In genomic region chr11:3827434-3828186, GRCh38 we compare ENCODE assay signal across 20 cellular contexts. TPM values are rescaled to one million over a fixed set of nuclear protein-coding genes. Genes with fewer than 3 reads are reported as not detected.
DNase-seq lines count a peak whose midpoint lies in the region; ATAC-seq, FAIRE-seq and TF ChIP-seq lines count a peak whose summit lies in the region.
"Had no signal": no experiment of that assay in that cellular context is flagged by ENCODE, and none has a peak within 500 bp of the region (broad histone marks: within the 10 kb centered on the region; RNA-seq: fewer than 3 reads in every experiment).

No MANE protein-coding gene starts in this region.

- CTCF ChIA-PET in CD4-positive, alpha-beta T cell (lab: Charles Lee), result interaction anchor here (2.4 kb wide), 1 partner anchor 14 kb away, joined by 9 read pairs; the partner anchor contains the start of gene RHOG
- CTCF ChIA-PET in HCT116 (lab: Charles Lee) (no interaction called here), K562 (lab: Yijun Ruan, JAX; ENCODE audit: low intra/inter-chr PET ratio) (no interaction called here)

- H3K27me3 ChIP-seq in CD4-positive, alpha-beta T cell (ENCODE audit: control insufficient read depth, insufficient read depth, low read length), result no peaks in the 10 kb centered on the region
- H3K27me3 ChIP-seq in HCT116 (ENCODE audit: insufficient read depth, low read length), result no peaks in the 10 kb centered on the region
- no peaks in the 10 kb centered on the region for H3K27me3 ChIP-seq in K562 (ENCODE audit: control insufficient read depth in 2 of 2, insufficient read depth in 2 of 2, low read length in 2 of 2)
- H3K27me3 ChIP-seq: body of pancreas, esophagus muscularis mucosa had no signal

- DNase-seq in CD4-positive, alpha-beta T cell, result no peak
- DNase-seq in HCT116 (ENCODE audit: low read depth, low spot score) (no peak), K562 (ENCODE audit: extremely low read depth in 1 of 4, low spot score in 3 of 4) (no peak), Right ventricle myocardium inferior (ENCODE audit: missing footprints) (no peak), iPS-NIHi7 (ENCODE audit: extremely low spot score) (no peak)
- DNase-seq in natural killer cell treated with Interleukin-12 subunit alpha and Interleukin-12 subunit beta and Interleukin-15 and Interleukin-18, amount 100 ng/mL, for 72 hours (ENCODE audit: low spot score), result no peak
- DNase-seq: body of pancreas, DMS53, glutamatergic neuron, GOT3, NCI-H1048, NCI-H2171, small intestine, WERI-Rb-1 had no signal

- H3K9me3 Mint-ChIP-seq in CD4-positive, alpha-beta T cell, result no peaks in the 10 kb centered on the region
- no peaks in the 10 kb centered on the region for H3K9me3 Mint-ChIP-seq in natural killer cell treated with Interleukin-12 subunit alpha and Interleukin-12 subunit beta and Interleukin-15 and Interleukin-18, amount 100 ng/mL, for 72 hours
- H3K9me3 Mint-ChIP-seq: mesothelial cell of epicardium had no signal

- H3K4me2 ChIP-seq in HCT116 (ENCODE audit: low read length) (no peak overlapping the region), K562 (ENCODE audit: insufficient read depth, low read length) (no peak overlapping the region)

- peaks cover 5% of the 10 kb centered on the region for H3K9me1 ChIP-seq in K562 (ENCODE audit: control insufficient read depth, insufficient read depth, low read length)

- H3K9me3 ChIP-seq in CD4-positive, alpha-beta T cell (ENCODE audit: control insufficient read depth, low read length), result no peaks in the 10 kb centered on the region
- H3K9me3 ChIP-seq in HCT116 (ENCODE audit: control insufficient read depth in 1 of 2, insufficient read depth in 1 of 2, low read depth in 1 of 2, low read length in 2 of 2), result no peaks in the 10 kb centered on the region
- H3K9me3 ChIP-seq in K562 (replicated peaks; ENCODE audit: control insufficient read depth, insufficient read depth, low read depth, low read length), result no peaks in the 10 kb centered on the region
- H3K9me3 ChIP-seq: body of pancreas, esophagus muscularis mucosa had no signal

- intact Hi-C loops in CD4-positive, alpha-beta T cell (cut with DNase I, micrococcal nuclease), result no loop called here
- intact Hi-C loops in HCT116 (cut with micrococcal nuclease) (no loop called here), K562 (cut with micrococcal nuclease) (no loop called here), Right ventricle myocardium inferior (cut with DNase I) (no loop called here)

- peak overlapping the region; percentile 19 for H3K27ac ChIP-seq in CD4-positive, alpha-beta T cell (ENCODE audit: low read depth, low read length)
- H3K27ac ChIP-seq in HCT116 (ENCODE audit: low read depth, low read length), result no peak overlapping the region
- H3K27ac ChIP-seq in K562 (ENCODE audit: extremely low read depth, low read depth, low read length), result no peak overlapping the region; the same call in 2 of the 3 replicates
- H3K27ac ChIP-seq: body of pancreas, esophagus muscularis mucosa, parathyroid adenoma, WERI-Rb-1 had no signal

- in situ Hi-C loops in K562 (cut with MboI), result no loop called here

- no peak for TF ChIP-seq EP300 in K562 (IDR thresholded peaks at IDR 0.05; ENCODE audit: low read length)

- H3K4me1 ChIP-seq in HCT116 (ENCODE audit: control insufficient read depth in 1 of 2, insufficient read depth in 2 of 2, low read length in 2 of 2), result peaks cover 0 to 5% of the 10 kb centered on the region in 2 experiments; a peak in 1 of 4 replicates
- peaks cover 42 to 45% of the 10 kb centered on the region in 2 experiments for H3K4me1 ChIP-seq in K562 (replicated peaks in 1 of 2; ENCODE audit: control insufficient read depth in 2 of 2, insufficient read depth in 2 of 2, low read length in 2 of 2)

- no peaks in the 10 kb centered on the region for H4K20me1 ChIP-seq in HCT116 (ENCODE audit: insufficient read depth)
- no peaks in the 10 kb centered on the region for H4K20me1 ChIP-seq in K562 (replicated peaks; ENCODE audit: control insufficient read depth, insufficient read depth, low read length)

- H3K9ac ChIP-seq in HCT116 (ENCODE audit: low read length) (no peak overlapping the region), K562 (ENCODE audit: insufficient read depth in 1 of 2, low read depth in 2 of 2, low read length in 2 of 2) (peak overlapping the region in 1 of 2 experiments; percentile 1; a peak in 1 of 4 replicates)
- H3K9ac ChIP-seq: parathyroid adenoma had no signal

- H3K9me2 ChIP-seq in HCT116 (ENCODE audit: insufficient read depth), result no peaks in the 10 kb centered on the region

- peaks cover 63% of the 10 kb centered on the region for H3K4me1 Mint-ChIP-seq in CD4-positive, alpha-beta T cell (ENCODE audit: low read depth)
- peaks cover 54 to 59% of the 10 kb centered on the region in 2 donors for H3K4me1 Mint-ChIP-seq in natural killer cell treated with Interleukin-12 subunit alpha and Interleukin-12 subunit beta and Interleukin-15 and Interleukin-18, amount 100 ng/mL, for 72 hours (ENCODE audit: low read depth in 2 of 2)
- H3K4me1 Mint-ChIP-seq: mesothelial cell of epicardium had no signal

- peaks cover 79% of the 10 kb centered on the region for H3K36me3 Mint-ChIP-seq in CD4-positive, alpha-beta T cell (ENCODE audit: low read depth)
- H3K36me3 Mint-ChIP-seq in natural killer cell treated with Interleukin-12 subunit alpha and Interleukin-12 subunit beta and Interleukin-15 and Interleukin-18, amount 100 ng/mL, for 72 hours, result peaks cover 4% of the 10 kb centered on the region

- RAD21 ChIA-PET in HCT116 (lab: Charles Lee; ENCODE audit: low non-redundant PET in 1 of 2, low total read pairs in 2 of 2, uncharacterized antibody in 2 of 2, unreplicated experiment in 2 of 2), result no interaction called here

- H3K27ac Mint-ChIP-seq in CD4-positive, alpha-beta T cell, result peak overlapping the region; percentile 95
- peak overlapping the region; percentile 57 to 78 for H3K27ac Mint-ChIP-seq in natural killer cell treated with Interleukin-12 subunit alpha and Interleukin-12 subunit beta and Interleukin-15 and Interleukin-18, amount 100 ng/mL, for 72 hours
- H3K27ac Mint-ChIP-seq: mesothelial cell of epicardium had no signal

- peaks cover 15 to 29% of the 10 kb centered on the region in 2 experiments; a peak in 3 of 4 replicates for H3K36me3 ChIP-seq in HCT116 (ENCODE audit: control insufficient read depth in 1 of 2, insufficient read depth in 2 of 2, low read length in 2 of 2)
- H3K36me3 ChIP-seq in K562 (ENCODE audit: control insufficient read depth, insufficient read depth, low read length), result peaks cover 89% of the 10 kb centered on the region

- 92% methylated on average over 31 of the region's 35 CpGs for WGBS in K562 (ENCODE audit: insufficient coverage, low coverage, missing lambda C conversion rate)

- H3K4me3 ChIP-seq in HCT116 (replicated peaks in 1 of 2; ENCODE audit: low read depth in 1 of 2, low read length in 2 of 2), result no peak overlapping the region
- no peak overlapping the region for H3K4me3 ChIP-seq in K562
- H3K4me3 ChIP-seq: body of pancreas, esophagus muscularis mucosa had no signal

- TF ChIP-seq CTCF in CD4-positive, alpha-beta T cell (IDR thresholded peaks at IDR 0.05), result no peak
- TF ChIP-seq CTCF in HCT116 (IDR thresholded peaks at IDR 0.05 in 2 of 3, conservative IDR thresholded peaks at IDR 0.05 in 1 of 3; ENCODE audit: borderline replicate concordance in 1 of 3, insufficient read depth in 1 of 3, low read depth in 2 of 3, low read length in 2 of 3), result no peak
- no peak for TF ChIP-seq CTCF in K562 (IDR thresholded peaks at IDR 0.05 in 2 of 3, conservative IDR thresholded peaks at IDR 0.05 in 1 of 3; ENCODE audit: insufficient read depth in 2 of 3, low read depth in 1 of 3, low read length in 3 of 3)

- POLR2A ChIA-PET in CD4-positive, alpha-beta T cell (lab: Charles Lee), result interaction anchor here (1.4 to 1.6 kb wide), 2 partner anchors 11 to 14 kb away, joined by 7 to 10 read pairs; partner anchors contain the start of gene RHOG
- POLR2A ChIA-PET in HCT116 (lab: Charles Lee) (interaction anchor here (1.5 kb wide), 1 partner anchor 13 kb away, joined by 4 read pairs; the partner anchor contains the start of gene RHOG), K562 (lab: Yijun Ruan, JAX) (interaction anchor here (0.6 to 1.1 kb wide), 4 partner anchors 13 to 261 kb away, joined by 3 read pairs; no protein-coding TSS in a partner anchor)

- BruUV-seq in HCT116 (replicated peaks; lab: Mats Ljungman, UMichigan) (TSS peak; percentile 35), K562 (replicated peaks; lab: Mats Ljungman, UMichigan) (TSS peak; percentile 46)

- no peak overlapping the region for H3K4me3 Mint-ChIP-seq in CD4-positive, alpha-beta T cell
- H3K4me3 Mint-ChIP-seq in natural killer cell treated with Interleukin-12 subunit alpha and Interleukin-12 subunit beta and Interleukin-15 and Interleukin-18, amount 100 ng/mL, for 72 hours, result no peak overlapping the region
- H3K4me3 Mint-ChIP-seq: mesothelial cell of epicardium had no signal

- no peak for TF ChIP-seq RAD21 in HCT116 (IDR thresholded peaks at IDR 0.05; ENCODE audit: low read depth)
- no peak for TF ChIP-seq RAD21 in K562 (CRISPR knock-in tag; conservative IDR thresholded peaks at IDR 0.05 in 1 of 2, IDR thresholded peaks at IDR 0.05 in 1 of 2)

- no peak for FAIRE-seq in K562 (lab: Jason Lieb, UNC)
- FAIRE-seq: keratinocyte, small intestine had no signal

- no peaks in the 10 kb centered on the region for H3K27me3 Mint-ChIP-seq in CD4-positive, alpha-beta T cell
- H3K27me3 Mint-ChIP-seq in natural killer cell treated with Interleukin-12 subunit alpha and Interleukin-12 subunit beta and Interleukin-15 and Interleukin-18, amount 100 ng/mL, for 72 hours, result no peaks in the 10 kb centered on the region

- no peak overlapping the region for H2AFZ ChIP-seq in HCT116 (ENCODE audit: low read depth, low read length, poor library complexity, severe bottlenecking)
- H2AFZ ChIP-seq in K562 (ENCODE audit: low read depth, low read length), result no peak overlapping the region
- H2AFZ ChIP-seq: parathyroid adenoma had no signal

- TF ChIP-seq POLR2A in HCT116 (IDR thresholded peaks at IDR 0.05; ENCODE audit: borderline replicate concordance, extremely low read depth, insufficient read depth, insufficient read length) (no peak), K562 (conservative IDR thresholded peaks at IDR 0.05) (0 out of 2 replicates have a peak, but pooled peaks have one; percentile 1)

- no peak for ATAC-seq in CD4-positive, alpha-beta T cell (ENCODE audit: poor library complexity)
- ATAC-seq in HCT116 (no peak), K562 (no peak), Right ventricle myocardium inferior (no peak), HG02588 (IDR thresholded peaks at IDR 0.05; ENCODE audit: unreplicated experiment) (no peak), GM19463 (IDR thresholded peaks at IDR 0.05; ENCODE audit: unreplicated experiment) (no peak)
- no peak for ATAC-seq in natural killer cell treated with Interleukin-12 subunit alpha and Interleukin-12 subunit beta and Interleukin-15 and Interleukin-18, amount 100 ng/mL, for 72 hours
- ATAC-seq: body of pancreas had no signal

- H3K79me2 ChIP-seq in HCT116 (ENCODE audit: insufficient read depth, low read length) (peaks cover 32% of the 10 kb centered on the region), K562 (ENCODE audit: control insufficient read depth, insufficient read depth, low read length) (peaks cover 70% of the 10 kb centered on the region)
- H3K79me2 ChIP-seq: parathyroid adenoma had no signal

RNA-seq across cellular contexts. Expression of gene RHOG, which starts 13.1 kb away (rescaled TPM):
- total RNA-seq in CD4-positive, alpha-beta T cell, result 100 to 1,000 TPM; 101 to 106 TPM
- total RNA-seq in HCT116 (2021; ENCODE audit: unreplicated experiment) (49.1 TPM), K562 (2014; rRNA removed) (80.3 and 117 TPM in 2 replicates), K562 (2014; rRNA removed; fragmentation: Illumina TruSeq; extraction: Trizol) (34.7 and 43.6 TPM in 2 replicates), K562 (2015; rRNA removed; fragmentation: Illumina TruSeq; extraction: Trizol) (70.0 and 71.8 TPM in 2 replicates), K562 (2021) (157 and 162 TPM in 2 replicates), Right ventricle myocardium inferior (25.6 TPM)
- 57.6 and 69.9 TPM in 2 replicates for polyA plus RNA-seq in HCT116 (2012)
- total RNA-seq in K562 (2011; cell fraction: chromatin; rRNA removed; ENCODE audit: low replicate concordance), result 27.7 and 100.0 TPM in 2 replicates
- 89.7 and 100 TPM in 2 replicates for total RNA-seq in K562 (2011; cell fraction: nucleolus; rRNA removed)
- 70.6 and 86.3 TPM in 2 replicates for total RNA-seq in K562 (2011; cell fraction: nucleoplasm; rRNA removed)
- polyA plus RNA-seq in K562 (2011; rRNA removed) (112 and 121 TPM in 2 replicates), K562 (2014; fragmentation: Illumina TruSeq; extraction: Trizol) (153 and 223 TPM in 2 replicates), K562 (2014; fragmentation: Nextera tagmentation; extraction: Ambion mirVana) (10 to 100 TPM; 22.6 to 36.8 TPM), K562 (2014; rRNA removed) (134 and 159 TPM in 2 replicates)
- polyA plus RNA-seq in K562 (2011; cell fraction: cytosol; rRNA removed), result 199 and 423 TPM in 2 replicates
- polyA plus RNA-seq in K562 (2011; cell fraction: nucleus; rRNA removed), result 55.6 and 75.5 TPM in 2 replicates
- polyA plus RNA-seq in K562 (2012), result 177 and 217 TPM in 2 replicates
- 68.0 and 101 TPM in 2 replicates for polyA minus RNA-seq in K562 (2011; rRNA and poly(A)+ RNA removed)
- 169 and 173 TPM in 2 replicates for polyA minus RNA-seq in K562 (2011; cell fraction: cytosol; rRNA and poly(A)+ RNA removed)
- 39.9 and 49.1 TPM in 2 replicates for polyA minus RNA-seq in K562 (2011; cell fraction: nucleus; rRNA and poly(A)+ RNA removed)
- total RNA-seq in natural killer cell treated with Interleukin-12 subunit alpha and Interleukin-12 subunit beta and Interleukin-15 and Interleukin-18, amount 100 ng/mL, for 72 hours, result 100 to 1,000 TPM; 154 to 164 TPM

RNA-seq across cellular contexts. Expression of gene PGAP2, which starts 19.2 kb away (rescaled TPM):
- 10 to 100 TPM; 20.9 to 23.6 TPM for total RNA-seq in CD4-positive, alpha-beta T cell
- 30.5 TPM for total RNA-seq in HCT116 (2021; ENCODE audit: unreplicated experiment)
- polyA plus RNA-seq in HCT116 (2012), result 49.7 and 50.6 TPM in 2 replicates
- 52.9 and 128 TPM in 2 replicates for total RNA-seq in K562 (2011; cell fraction: chromatin; rRNA removed; ENCODE audit: low replicate concordance)
- 70.0 and 81.9 TPM in 2 replicates for total RNA-seq in K562 (2011; cell fraction: nucleolus; rRNA removed)
- total RNA-seq in K562 (2011; cell fraction: nucleoplasm; rRNA removed), result 77.8 and 87.7 TPM in 2 replicates
- total RNA-seq in K562 (2014; rRNA removed), result 17.9 and 26.9 TPM in 2 replicates
- 18.4 and 20.2 TPM in 2 replicates for total RNA-seq in K562 (2014; rRNA removed; fragmentation: Illumina TruSeq; extraction: Trizol)
- 20.6 and 22.7 TPM in 2 replicates for total RNA-seq in K562 (2015; rRNA removed; fragmentation: Illumina TruSeq; extraction: Trizol)
- total RNA-seq in K562 (2021), result 35.2 and 38.0 TPM in 2 replicates
- polyA plus RNA-seq in K562 (2011; rRNA removed), result 47.2 and 57.2 TPM in 2 replicates
- polyA plus RNA-seq in K562 (2011; cell fraction: cytosol; rRNA removed), result 61.2 and 89.0 TPM in 2 replicates
- polyA plus RNA-seq in K562 (2011; cell fraction: nucleus; rRNA removed), result 177 and 185 TPM in 2 replicates
- 38.5 and 43.9 TPM in 2 replicates for polyA plus RNA-seq in K562 (2012)
- polyA plus RNA-seq in K562 (2014; fragmentation: Illumina TruSeq; extraction: Trizol), result 46.4 and 49.7 TPM in 2 replicates
- 10 to 100 TPM; 33.7 to 40.0 TPM for polyA plus RNA-seq in K562 (2014; fragmentation: Nextera tagmentation; extraction: Ambion mirVana)
- polyA plus RNA-seq in K562 (2014; rRNA removed), result 31.8 and 34.9 TPM in 2 replicates
- polyA minus RNA-seq in K562 (2011; rRNA and poly(A)+ RNA removed), result 32.7 and 40.7 TPM in 2 replicates
- polyA minus RNA-seq in K562 (2011; cell fraction: cytosol; rRNA and poly(A)+ RNA removed), result 16.9 and 30.9 TPM in 2 replicates
- polyA minus RNA-seq in K562 (2011; cell fraction: nucleus; rRNA and poly(A)+ RNA removed), result 18.3 and 23.0 TPM in 2 replicates
- total RNA-seq in natural killer cell treated with Interleukin-12 subunit alpha and Interleukin-12 subunit beta and Interleukin-15 and Interleukin-18, amount 100 ng/mL, for 72 hours, result 10 to 100 TPM; 15.5 to 30.0 TPM
- total RNA-seq in Right ventricle myocardium inferior, result 26.6 TPM

RNA-seq across cellular contexts. Expression of gene STIM1, which starts 27.9 kb away (rescaled TPM):
- 10 to 100 TPM; 89.0 to 94.9 TPM for total RNA-seq in CD4-positive, alpha-beta T cell
- total RNA-seq in HCT116 (2021; ENCODE audit: unreplicated experiment), result 22.3 TPM
- 21.8 and 42.9 TPM in 2 replicates for polyA plus RNA-seq in HCT116 (2012)
- total RNA-seq in K562 (2011; cell fraction: chromatin; rRNA removed; ENCODE audit: low replicate concordance), result 148 and 250 TPM in 2 replicates
- total RNA-seq in K562 (2011; cell fraction: nucleolus; rRNA removed), result 183 and 205 TPM in 2 replicates
- total RNA-seq in K562 (2011; cell fraction: nucleoplasm; rRNA removed), result 147 and 198 TPM in 2 replicates
- 22.1 and 23.9 TPM in 2 replicates for total RNA-seq in K562 (2014; rRNA removed)
- 25.8 and 28.2 TPM in 2 replicates for total RNA-seq in K562 (2014; rRNA removed; fragmentation: Illumina TruSeq; extraction: Trizol)
- total RNA-seq in K562 (2015; rRNA removed; fragmentation: Illumina TruSeq; extraction: Trizol), result 18.3 and 20.6 TPM in 2 replicates
- 50.4 and 50.5 TPM in 2 replicates for total RNA-seq in K562 (2021)
- 30.2 and 42.1 TPM in 2 replicates for polyA plus RNA-seq in K562 (2011; rRNA removed)
- polyA plus RNA-seq in K562 (2011; cell fraction: cytosol; rRNA removed), result 32.2 and 32.4 TPM in 2 replicates
- polyA plus RNA-seq in K562 (2011; cell fraction: nucleus; rRNA removed), result 47.0 and 55.3 TPM in 2 replicates
- polyA plus RNA-seq in K562 (2012), result 55.9 and 67.3 TPM in 2 replicates
- 38.8 and 39.1 TPM in 2 replicates for polyA plus RNA-seq in K562 (2014; fragmentation: Illumina TruSeq; extraction: Trizol)
- polyA plus RNA-seq in K562 (2014; fragmentation: Nextera tagmentation; extraction: Ambion mirVana), result 1 to 10 TPM; 7.7 to 8.0 TPM
- polyA plus RNA-seq in K562 (2014; rRNA removed), result 22.5 and 24.7 TPM in 2 replicates
- 160 and 190 TPM in 2 replicates for polyA minus RNA-seq in K562 (2011; rRNA and poly(A)+ RNA removed)
- polyA minus RNA-seq in K562 (2011; cell fraction: cytosol; rRNA and poly(A)+ RNA removed), result 46.1 and 63.4 TPM in 2 replicates
- polyA minus RNA-seq in K562 (2011; cell fraction: nucleus; rRNA and poly(A)+ RNA removed), result 30.4 and 55.1 TPM in 2 replicates
- total RNA-seq in natural killer cell treated with Interleukin-12 subunit alpha and Interleukin-12 subunit beta and Interleukin-15 and Interleukin-18, amount 100 ng/mL, for 72 hours, result 10 to 100 TPM; 83.9 to 85.9 TPM
- total RNA-seq in Right ventricle myocardium inferior, result 28.9 TPM

RNA-seq across cellular contexts. Expression of gene NUP98, which starts 30.3 kb away (rescaled TPM):
- total RNA-seq in CD4-positive, alpha-beta T cell, result 100 to 1,000 TPM; 161 to 186 TPM
- total RNA-seq in HCT116 (2021; ENCODE audit: unreplicated experiment) (98.4 TPM), K562 (2014; rRNA removed) (143 TPM in 2 replicates), K562 (2014; rRNA removed; fragmentation: Illumina TruSeq; extraction: Trizol) (116 and 118 TPM in 2 replicates), K562 (2015; rRNA removed; fragmentation: Illumina TruSeq; extraction: Trizol) (164 and 182 TPM in 2 replicates), K562 (2021) (122 and 130 TPM in 2 replicates), Right ventricle myocardium inferior (40.4 TPM)
- polyA plus RNA-seq in HCT116 (2012), result 80.0 and 82.3 TPM in 2 replicates
- total RNA-seq in K562 (2011; cell fraction: chromatin; rRNA removed; ENCODE audit: low replicate concordance), result 342 and 546 TPM in 2 replicates
- total RNA-seq in K562 (2011; cell fraction: nucleolus; rRNA removed), result 195 and 218 TPM in 2 replicates
- total RNA-seq in K562 (2011; cell fraction: nucleoplasm; rRNA removed), result 297 and 312 TPM in 2 replicates
- polyA plus RNA-seq in K562 (2011; rRNA removed) (132 and 146 TPM in 2 replicates), K562 (2014; fragmentation: Illumina TruSeq; extraction: Trizol) (196 and 197 TPM in 2 replicates), K562 (2014; fragmentation: Nextera tagmentation; extraction: Ambion mirVana) (10 to 100 TPM; 45.1 to 60.8 TPM), K562 (2014; rRNA removed) (128 and 131 TPM in 2 replicates)
- 259 and 340 TPM in 2 replicates for polyA plus RNA-seq in K562 (2011; cell fraction: cytosol; rRNA removed)
- 203 and 273 TPM in 2 replicates for polyA plus RNA-seq in K562 (2011; cell fraction: nucleus; rRNA removed)
- polyA plus RNA-seq in K562 (2012), result 80.8 and 90.3 TPM in 2 replicates
- 279 and 376 TPM in 2 replicates for polyA minus RNA-seq in K562 (2011; rRNA and poly(A)+ RNA removed)
- polyA minus RNA-seq in K562 (2011; cell fraction: cytosol; rRNA and poly(A)+ RNA removed), result 161 and 183 TPM in 2 replicates
- polyA minus RNA-seq in K562 (2011; cell fraction: nucleus; rRNA and poly(A)+ RNA removed), result 94.9 and 145 TPM in 2 replicates
- total RNA-seq in natural killer cell treated with Interleukin-12 subunit alpha and Interleukin-12 subunit beta and Interleukin-15 and Interleukin-18, amount 100 ng/mL, for 72 hours, result 100 to 1,000 TPM; 116 to 176 TPM
